ENCODE assay signal across 8 cellular contexts in the genomic region with DNA sequence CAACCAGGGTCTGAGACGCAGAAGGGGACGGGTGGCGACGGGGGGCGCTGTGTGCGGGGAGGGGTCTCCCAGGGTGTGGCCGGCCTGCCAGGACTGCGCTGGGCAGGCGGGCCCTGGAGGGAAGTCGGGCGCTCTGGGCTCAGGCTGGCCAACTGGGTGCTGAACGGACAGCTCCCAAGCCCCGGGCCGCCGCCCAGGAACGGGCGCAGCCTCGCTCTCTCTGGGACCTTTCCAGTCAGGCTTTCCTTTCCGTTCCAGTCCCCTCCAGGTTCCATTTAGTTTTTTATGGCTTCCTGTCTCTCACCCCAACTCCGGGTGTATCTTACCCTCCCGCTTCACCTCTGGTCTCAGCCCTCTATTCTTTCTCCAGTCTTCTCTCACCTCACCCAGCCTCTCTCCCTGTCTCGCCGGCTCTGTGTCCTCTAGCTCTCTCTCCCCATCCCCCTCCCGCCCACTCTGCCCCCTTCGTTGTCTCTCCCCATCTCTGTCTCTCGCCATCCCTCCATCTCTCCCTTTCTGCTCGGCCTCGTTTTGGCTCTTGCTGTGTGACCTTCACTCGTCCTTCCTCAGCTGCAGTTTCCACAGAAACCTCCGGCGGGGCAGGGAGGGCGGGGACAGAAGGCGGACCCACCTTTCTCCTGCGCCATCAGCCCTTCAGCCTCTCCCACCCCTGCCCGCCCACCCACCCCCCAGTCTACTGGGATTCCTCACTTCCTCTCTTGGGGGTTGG. TPM values are rescaled to one million over a fixed set of nuclear protein-coding genes. Genes with fewer than 3 reads are reported as not detected.
DNase-seq lines count a peak whose midpoint lies in the region; ATAC-seq lines count a peak whose summit lies in the region.

No MANE protein-coding gene starts in this region.

- H3K9me3 ChIP-seq in iPS-18a (ENCODE audit: control insufficient read depth, low read depth, low read length): no peaks in the 10 kb centered on the region

- DNase-seq in NCI-H2171 (lab: John Stamatoyannopoulos, UW) (peak; percentile 83), NCI-H2171 treated with DMSO at 0.1 percent for 48 hours (lab: John Stamatoyannopoulos, UW) (no peak), RPMI7951 (ENCODE audit: low read depth) (peak; percentile 36), NCI-H748 treated with DMSO at 0.1 percent for 48 hours (lab: John Stamatoyannopoulos, UW) (no peak)
- peak; percentile 67 for DNase-seq in stimulated activated CD8-positive, alpha-beta memory T cell treated with anti-CD3 and anti-CD28 coated beads, Interleukin-4, amount 100 ng/mL, for 48 hours

- H3K36me3 ChIP-seq in iPS-18a (ENCODE audit: control insufficient read depth, low read depth, low read length): peaks cover 2% of the 10 kb centered on the region

- H3K27ac ChIP-seq in angular gyrus (ENCODE audit: low read depth, low read length) (peak overlapping the region; percentile 96), iPS-18a (ENCODE audit: low read length) (no peak overlapping the region)

- peaks cover 77% of the 10 kb centered on the region for H3K27me3 ChIP-seq in iPS-18a (ENCODE audit: control insufficient read depth, insufficient read depth, low read length)

- ATAC-seq in GM18907 (IDR thresholded peaks at IDR 0.05; ENCODE audit: unreplicated experiment): no peak

- peak overlapping the region; percentile 24 for H3K4me3 ChIP-seq in iPS-18a (ENCODE audit: low read length)

- no peak overlapping the region for H3K9ac ChIP-seq in iPS-18a (ENCODE audit: low read length)

- peaks cover 8% of the 10 kb centered on the region for H3K4me1 ChIP-seq in iPS-18a (ENCODE audit: control insufficient read depth, low read depth, low read length)

RNA-seq across cellular contexts. Expression of a gene that starts 3.3 kb away (rescaled TPM):
- total RNA-seq in RPMI7951 (2014; rRNA removed; shearing (Covaris generic)): under 0.01 and 0.10 TPM in 2 replicates

RNA-seq across cellular contexts. Expression of a gene that starts 38.2 kb away (rescaled TPM):
- total RNA-seq in RPMI7951 (2014; rRNA removed; shearing (Covaris generic)): 235 and 336 TPM in 2 replicates

Comparison
In these comparisons a context has a peak if more than half of its experiments do, and no peak if none do; other contexts are left out.
1. DNase-seq: peak in NCI-H2171 (single experiment), RPMI7951 (single experiment) and stimulated activated CD8-positive, alpha-beta memory T cell treated with anti-CD3 and anti-CD28 coated beads, Interleukin-4, amount 100 ng/mL, for 48 hours (single experiment); none in NCI-H2171 treated with DMSO at 0.1 percent for 48 hours (single experiment) and NCI-H748 treated with DMSO at 0.1 percent for 48 hours (single experiment).